Comparison of ENCODE assay signal across 27 cellular contexts in the genomic region with DNA sequence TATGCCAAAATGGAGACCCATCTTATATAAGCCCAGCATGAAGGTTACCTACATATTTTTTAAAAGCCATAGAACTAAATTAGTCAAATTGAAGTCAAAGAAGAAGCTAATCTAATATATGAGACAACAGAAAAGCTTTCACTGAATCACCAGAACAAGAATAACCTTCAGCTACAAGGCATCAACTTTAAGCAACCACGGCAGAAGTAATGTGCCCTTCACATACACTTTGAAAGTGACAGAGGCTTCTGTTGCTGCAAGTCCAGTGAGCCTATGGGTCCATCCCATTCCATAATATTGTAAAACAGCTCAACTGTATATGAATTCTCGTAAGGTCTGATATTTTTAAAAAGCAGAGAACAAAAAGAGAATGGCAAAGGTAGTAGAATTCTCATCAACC. TPM values are rescaled to one million over a fixed set of nuclear protein-coding genes. Genes with fewer than 3 reads are reported as not detected.
"Had no signal": no experiment of that assay in that cellular context is flagged by ENCODE, and none has a peak within 500 bp of the region (broad histone marks: within the 10 kb centered on the region; RNA-seq: fewer than 3 reads in every experiment).

No MANE protein-coding gene starts in this region.

- H3K4me3 ChIP-seq: gastroesophageal sphincter, lung, neural progenitor cell, prostate gland, right lobe of liver, stomach, testis, tibial artery, upper lobe of left lung had no signal

- H3K27ac ChIP-seq: epithelial cell of prostate, gastroesophageal sphincter, neural progenitor cell, prostate gland, right lobe of liver, stomach, testis, tibial artery, upper lobe of left lung had no signal

- H3K36me3 ChIP-seq: gastroesophageal sphincter, neural progenitor cell, prostate gland, right lobe of liver, stomach, tibial artery, upper lobe of left lung had no signal

- H3K27me3 ChIP-seq: gastroesophageal sphincter, neural progenitor cell, right lobe of liver, stomach, testis, tibial artery, upper lobe of left lung had no signal

- H3K4me1 ChIP-seq: prostate gland, right lobe of liver, stomach, testis, upper lobe of left lung had no signal

- DNase-seq: caudate nucleus; cerebellar nuclear complex; effector CD8-positive, alpha-beta T cell; endodermal cell; foreskin fibroblast; hypothalamus; immature natural killer cell; islet precursor cell; kidney glomerular epithelial cell; left colon; naive B cell; right lobe of liver; stimulated activated CD4-positive, alpha-beta T cell treated with anti-CD3 and anti-CD28 coated beads, Interleukin-2, amount 100 ng/mL, for 24 hours; stimulated activated CD4-positive, alpha-beta T cell treated with anti-CD3 and anti-CD28 coated beads, Interleukin-4, amount 100 ng/mL, for 24 hours; stimulated activated naive CD4-positive, alpha-beta T cell treated with Interleukin-2 at 50 U/mL for 16 hours; stomach; testis; tibial artery; upper lobe of left lung had no signal

- H3K9me3 ChIP-seq: gastroesophageal sphincter, prostate gland, right lobe of liver, stomach, testis, tibial artery, upper lobe of left lung had no signal

- ATAC-seq: esophagus mucosa; gastroesophageal sphincter; left colon; right lobe of liver; stimulated activated effector memory CD8-positive, alpha-beta T cell treated with anti-CD3 and anti-CD28 coated beads, Interleukin-12 subunit alpha, Interleukin-12 subunit beta, amount 100 ng/mL, for 72 hours had no signal

RNA-seq across cellular contexts. Expression of a gene that starts 36.5 kb away (rescaled TPM):
- total RNA-seq: esophagus mucosa, osteoblast had no signal
- polyA plus RNA-seq: immature natural killer cell had no signal
